1 cellular context compared by ENCODE assay signal in genomic region chr16:74607310-74607966, GRCh38.
TF ChIP-seq lines count a peak whose summit lies in the region.

No MANE protein-coding gene starts in this region.

TF ChIP-seq in K562, 482 proteins besides CTCF, POLR2A, EP300 and RAD21 (continued from another document and continues in another):
- TF ChIP-seq ZBTB40 (IDR thresholded peaks at IDR 0.05) (peak; percentile 100), ZBTB40 (CRISPR knock-in tag; IDR thresholded peaks at IDR 0.05) (peak; percentile 98), ATF1 (CRISPR knock-in tag; IDR thresholded peaks at IDR 0.05) (no peak), ATF1 (tag; IDR thresholded peaks at IDR 0.05) (peak; percentile 66; the same call in 1 of the 2 replicates), FOSL1 (tag; conservative IDR thresholded peaks at IDR 0.05) (0 out of 2 replicates have a peak, but pooled peaks have one; percentile 13), ZNF384 (IDR thresholded peaks at IDR 0.05; ENCODE audit: low read depth, low read length) (peak; percentile 83), ZBTB11 (CRISPR knock-in tag; IDR thresholded peaks at IDR 0.05) (0 out of 6 replicates have a peak, but pooled peaks of 1 of the 3 experiments have one; percentile 19), MTA1 (IDR thresholded peaks at IDR 0.05; ENCODE audit: borderline replicate concordance) (0 out of 2 replicates have a peak, but pooled peaks have one; percentile 30), YY1 (IDR thresholded peaks at IDR 0.05; ENCODE audit: borderline replicate concordance in 1 of 3, control insufficient read depth in 1 of 3, extremely low read depth in 1 of 3, insufficient read depth in 3 of 3, insufficient read length in 1 of 3, insufficient replicate concordance in 2 of 3, low read depth in 1 of 3, low read length in 2 of 3) (peak in 1 of 3 experiments; percentile 92), PRDM10 (IDR thresholded peaks at IDR 0.05; ENCODE audit: partially characterized antibody) (peak; percentile 35), SIX5 (IDR thresholded peaks at IDR 0.05; ENCODE audit: borderline replicate concordance in 1 of 2, insufficient read depth in 1 of 2, low read depth in 1 of 2, low read length in 2 of 2) (peak; percentile 73 to 76; a peak in 3 of 4 replicates), NR3C1 (CRISPR knock-in tag; IDR thresholded peaks at IDR 0.05) (no peak), DMBX1 (CRISPR knock-in tag; IDR thresholded peaks at IDR 0.05; ENCODE audit: borderline replicate concordance) (0 out of 2 replicates have a peak, but pooled peaks have one; percentile 23), BACH1 (tag; IDR thresholded peaks at IDR 0.05) (no peak), ZNF407 (IDR thresholded peaks at IDR 0.05; ENCODE audit: low read depth) (peak; percentile 28; the same call in 1 of the 2 replicates), MYNN (IDR thresholded peaks at IDR 0.05) (no peak), MYNN (CRISPR knock-in tag; IDR thresholded peaks at IDR 0.05) (no peak), ELF1 (tag; IDR thresholded peaks at IDR 0.05) (peak; percentile 50; the same call in 1 of the 2 replicates), ZNF316 (IDR thresholded peaks at IDR 0.05) (0 out of 2 replicates have a peak, but pooled peaks have one; percentile 2), ZNF140 (CRISPR knock-in tag; IDR thresholded peaks at IDR 0.05) (no peak), ZNF717 (CRISPR knock-in tag; IDR thresholded peaks at IDR 0.05) (no peak), FUS (optimal IDR thresholded peaks at IDR 0.05; ENCODE audit: low read depth, low read length) (no peak)
- TF ChIP-seq, protein P1, sequence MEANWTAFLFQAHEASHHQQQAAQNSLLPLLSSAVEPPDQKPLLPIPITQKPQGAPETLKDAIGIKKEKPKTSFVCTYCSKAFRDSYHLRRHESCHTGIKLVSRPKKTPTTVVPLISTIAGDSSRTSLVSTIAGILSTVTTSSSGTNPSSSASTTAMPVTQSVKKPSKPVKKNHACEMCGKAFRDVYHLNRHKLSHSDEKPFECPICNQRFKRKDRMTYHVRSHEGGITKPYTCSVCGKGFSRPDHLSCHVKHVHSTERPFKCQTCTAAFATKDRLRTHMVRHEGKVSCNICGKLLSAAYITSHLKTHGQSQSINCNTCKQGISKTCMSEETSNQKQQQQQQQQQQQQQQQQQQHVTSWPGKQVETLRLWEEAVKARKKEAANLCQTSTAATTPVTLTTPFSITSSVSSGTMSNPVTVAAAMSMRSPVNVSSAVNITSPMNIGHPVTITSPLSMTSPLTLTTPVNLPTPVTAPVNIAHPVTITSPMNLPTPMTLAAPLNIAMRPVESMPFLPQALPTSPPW (CRISPR knock-in tag; IDR thresholded peaks at IDR 0.05), result peak; percentile 19; the same call in 1 of the 2 replicates
